Comparison of ENCODE assay signal across 8 cellular contexts in the genomic region with DNA sequence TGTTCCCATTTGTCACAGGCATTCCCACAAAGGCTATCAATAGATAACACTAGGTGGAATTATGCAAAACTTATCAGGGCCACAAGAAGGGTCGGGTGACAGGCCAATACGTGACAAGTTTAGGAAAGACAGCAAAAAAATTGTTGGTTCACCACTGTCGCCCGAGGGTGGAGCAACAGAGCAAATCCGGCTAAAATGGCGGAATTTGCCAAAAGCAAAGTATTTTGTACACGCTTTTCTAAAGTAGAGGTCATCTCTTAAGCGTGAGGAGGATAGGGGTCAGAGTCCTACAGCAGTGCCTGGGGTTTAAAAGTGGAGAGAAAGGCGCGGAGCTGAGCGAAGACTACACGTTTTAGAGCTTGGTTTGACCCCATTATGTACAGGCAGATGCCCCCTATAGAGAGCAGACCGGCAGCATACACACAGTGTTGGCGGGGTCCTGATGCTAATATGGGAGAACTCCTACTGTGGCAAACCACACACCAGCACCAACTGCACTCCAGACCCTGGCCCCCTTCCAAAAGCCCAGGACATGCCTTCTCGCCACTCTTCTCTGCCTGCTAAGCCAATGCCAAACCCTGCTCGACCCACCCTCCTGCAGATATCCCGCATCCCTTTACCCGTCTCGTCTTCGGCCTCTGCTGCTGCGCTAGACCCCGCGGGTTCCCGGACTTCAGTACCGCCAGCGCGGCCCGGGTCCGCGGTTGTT. TPM values are rescaled to one million over a fixed set of nuclear protein-coding genes. Genes with fewer than 3 reads are reported as not detected.
DNase-seq lines count a peak whose midpoint lies in the region; ATAC-seq and TF ChIP-seq lines count a peak whose summit lies in the region.

No MANE protein-coding gene starts in this region.

- H3K27me3 Mint-ChIP-seq in mesothelial cell of epicardium (ENCODE audit: low read depth), result no peaks in the 10 kb centered on the region

- H3K4me3 Mint-ChIP-seq in mesothelial cell of epicardium, result peak overlapping the region; percentile 95

- no peaks in the 10 kb centered on the region for H3K9me3 Mint-ChIP-seq in mesothelial cell of epicardium

- ATAC-seq in GM21717 (IDR thresholded peaks at IDR 0.05; ENCODE audit: unreplicated experiment), result peak; percentile 36

- peaks cover 12% of the 10 kb centered on the region for H3K4me1 Mint-ChIP-seq in mesothelial cell of epicardium

- H3K27ac ChIP-seq in urinary bladder (ENCODE audit: low read depth), result no peak overlapping the region

- no peaks in the 10 kb centered on the region for H3K36me3 ChIP-seq in urinary bladder (ENCODE audit: insufficient read depth)

- DNase-seq in activated gamma-delta T cell treated with Interleukin-2 at 50 U/mL for 16 hours (peak; percentile 4), activated gamma-delta T cell (lab: John Stamatoyannopoulos, UW) (no peak), HUDEP-2 (lab: John Stamatoyannopoulos, UW; ENCODE audit: unreplicated experiment in 76 of 76) (peak in 73 of 76 experiments; percentile 5 to 75 (median 43)), SW480 (ENCODE audit: low spot score) (peak; percentile 34), ecto neural progenitor cell (ENCODE audit: low spot score) (peak; percentile 53), mesothelial cell of epicardium (ENCODE audit: low spot score in 2 of 2, unreplicated experiment in 2 of 2) (no peak)

- WGBS in urinary bladder, result 1% methylated on average over 30 of the region's 30 CpGs

- H3K27ac Mint-ChIP-seq in mesothelial cell of epicardium, result peak overlapping the region; percentile 96

- H3K4me1 ChIP-seq in urinary bladder (ENCODE audit: insufficient read depth), result no peaks in the 10 kb centered on the region

- H3K4me3 ChIP-seq in urinary bladder (ENCODE audit: low read depth, low read length), result peak overlapping the region; percentile 58

- H3K36me3 Mint-ChIP-seq in mesothelial cell of epicardium, result no peaks in the 10 kb centered on the region

- TF ChIP-seq CTCF in mesothelial cell of epicardium (IDR thresholded peaks at IDR 0.05; ENCODE audit: unreplicated experiment), result no peak

RNA-seq across cellular contexts. Expression of a gene that starts 0.7 kb away (rescaled TPM):
- 17.5 to 18.7 TPM (median 18.6 TPM) in 3 replicates for total RNA-seq in mesothelial cell of epicardium
- total RNA-seq in urinary bladder, result 34.3 TPM
- 0.94 TPM for polyA plus RNA-seq in urinary bladder

RNA-seq across cellular contexts. Expression of a gene that starts 21.8 kb away (rescaled TPM):
- 29.8 to 33.5 TPM (median 30.0 TPM) in 3 replicates for total RNA-seq in mesothelial cell of epicardium
- 30.1 TPM for total RNA-seq in urinary bladder
- polyA plus RNA-seq in urinary bladder, result 20.3 TPM

RNA-seq across cellular contexts. Expression of a gene that starts 47.3 kb away (rescaled TPM):
- 19.8 to 21.2 TPM (median 20.0 TPM) in 3 replicates for total RNA-seq in mesothelial cell of epicardium
- total RNA-seq in urinary bladder, result 29.2 TPM
- polyA plus RNA-seq in urinary bladder, result 13.0 TPM

RNA-seq across cellular contexts. Expression of a gene that starts 58.0 kb away (rescaled TPM):
- total RNA-seq in mesothelial cell of epicardium (not detected in 3 replicates), urinary bladder (0.21 TPM)
- polyA plus RNA-seq in urinary bladder, result 0.25 TPM

Comparison
In these comparisons a context has a peak if more than half of its experiments do, and no peak if none do; other contexts are left out.
1. DNase-seq: peak in activated gamma-delta T cell treated with Interleukin-2 at 50 U/mL for 16 hours (single experiment), HUDEP-2 (73 of 76), SW480 (single experiment) and ecto neural progenitor cell (single experiment); none in activated gamma-delta T cell (single experiment) and mesothelial cell of epicardium (0 of 2).